ENCODE assay signal across 10 cellular contexts in genomic region chr9:114396558-114397218, GRCh38. TPM values are rescaled to one million over a fixed set of nuclear protein-coding genes. Genes with fewer than 3 reads are reported as not detected.
DNase-seq lines count a peak whose midpoint lies in the region; ATAC-seq and TF ChIP-seq lines count a peak whose summit lies in the region.
"Had no signal": no experiment of that assay in that cellular context is flagged by ENCODE, and none has a peak within 500 bp of the region (broad histone marks: within the 10 kb centered on the region; RNA-seq: fewer than 3 reads in every experiment).

No MANE protein-coding gene starts in this region.

- H3K9me3 ChIP-seq in left lung, result no peaks in the 10 kb centered on the region

- TF ChIP-seq CTCF in 22Rv1 (IDR thresholded peaks at IDR 0.05), result no peak
- no peak for TF ChIP-seq CTCF in GM06990 (IDR thresholded peaks at IDR 0.05; ENCODE audit: insufficient read depth, low read length, poor library complexity, severe bottlenecking)
- no peak for TF ChIP-seq CTCF in left lung (IDR thresholded peaks at IDR 0.05)
- TF ChIP-seq CTCF in GM13977 (IDR thresholded peaks at IDR 0.05; ENCODE audit: extremely low read depth, insufficient read depth, missing control alignments), result no peak

- H3K27me3 Mint-ChIP-seq in activated CD8-positive, alpha-beta T cell treated with anti-CD3 and anti-CD28 coated beads, Interleukin-2, amount 10 ng/mL, durations not matched to agents 7 days and 5 days (ENCODE audit: low read depth), result peaks cover 3% of the 10 kb centered on the region

- H3K4me1 ChIP-seq in left lung, result peaks cover 11 to 67% of the 10 kb centered on the region in 2 donors

- peak overlapping the region; percentile 99 for H3K4me3 Mint-ChIP-seq in activated CD8-positive, alpha-beta T cell treated with anti-CD3 and anti-CD28 coated beads, Interleukin-2, amount 10 ng/mL, durations not matched to agents 7 days and 5 days

- in situ Hi-C loops in GM13977 (cut with MboI; ENCODE audit: low pct_unique_long_range_greater_than_20kb, low sequenced_read_pairs, unreplicated experiment), result no loop called here

- H3K36me3 Mint-ChIP-seq in activated CD8-positive, alpha-beta T cell treated with anti-CD3 and anti-CD28 coated beads, Interleukin-2, amount 10 ng/mL, durations not matched to agents 7 days and 5 days (ENCODE audit: low read depth), result peaks cover 29% of the 10 kb centered on the region

- H3K36me3 ChIP-seq in GM06990 (ENCODE audit: control insufficient read depth, insufficient read depth, low read length) (peaks cover 6% of the 10 kb centered on the region), left lung (no peaks in the 10 kb centered on the region)

- intact Hi-C loops in left lung (cut with DNase I), result no loop called here

- ATAC-seq in activated CD8-positive, alpha-beta T cell treated with anti-CD3 and anti-CD28 coated beads, Interleukin-2, amount 10 ng/mL, durations not matched to agents 7 days and 5 days, result no peak
- ATAC-seq in left lung, result no peak

- no peaks in the 10 kb centered on the region for H3K9me3 Mint-ChIP-seq in activated CD8-positive, alpha-beta T cell treated with anti-CD3 and anti-CD28 coated beads, Interleukin-2, amount 10 ng/mL, durations not matched to agents 7 days and 5 days (ENCODE audit: insufficient read depth)

- H3K27me3 ChIP-seq in GM06990 (replicated peaks; ENCODE audit: control insufficient read depth, insufficient read depth, low read length) (no peaks in the 10 kb centered on the region), left lung (no peaks in the 10 kb centered on the region)

- DNase-seq in GM06990 (ENCODE audit: extremely low read depth, insufficient read length) (no peak), left lung (peak; percentile 28 to 50), NOMO-1 (lab: John Stamatoyannopoulos, UW; ENCODE audit: unreplicated experiment in 2 of 2) (no peak), GM13977 (ENCODE audit: low spot score) (no peak), medulla oblongata (ENCODE audit: extremely low spot score) (no peak)
- DNase-seq in activated CD8-positive, alpha-beta T cell treated with anti-CD3 and anti-CD28 coated beads, Interleukin-2, amount 10 ng/mL, durations not matched to agents 7 days and 5 days, result no peak
- DNase-seq in activated CD4-positive, CD25-positive, alpha-beta regulatory T cell treated with anti-CD3 and anti-CD28 coated beads, Interleukin-2, amount 50 U/mL, for 72 hours, result no peak
- DNase-seq: NCI-H2081 had no signal

- POLR2A ChIA-PET in activated CD8-positive, alpha-beta T cell treated with anti-CD3 and anti-CD28 coated beads, Interleukin-2, amount 10 ng/mL, durations not matched to agents 7 days and 5 days (lab: Charles Lee), result interaction anchor here (0.6 to 4.3 kb wide), 5 partner anchors 10 to 191 kb away, joined by 3 to 67 read pairs (median 4); partner anchors contain the start of genes AKNA and ATP6V1G1

- H3K27ac Mint-ChIP-seq in activated CD8-positive, alpha-beta T cell treated with anti-CD3 and anti-CD28 coated beads, Interleukin-2, amount 10 ng/mL, durations not matched to agents 7 days and 5 days, result no peak overlapping the region

- H3K27ac ChIP-seq in 22Rv1 (peak overlapping the region; percentile 77; the same call in 1 of the 2 replicates), left lung (peak overlapping the region; percentile 78 to 92)
- H3K27ac ChIP-seq: epithelial cell of prostate had no signal

- CTCF ChIA-PET in activated CD8-positive, alpha-beta T cell treated with anti-CD3 and anti-CD28 coated beads, Interleukin-2, amount 10 ng/mL, durations not matched to agents 7 days and 5 days (lab: Charles Lee), result interaction anchor here (1.3 to 2.8 kb wide), 6 partner anchors 9 to 256 kb away, joined by 3 to 15 read pairs (median 8); no protein-coding TSS in a partner anchor

- H3K4me1 Mint-ChIP-seq in activated CD8-positive, alpha-beta T cell treated with anti-CD3 and anti-CD28 coated beads, Interleukin-2, amount 10 ng/mL, durations not matched to agents 7 days and 5 days (ENCODE audit: low read depth), result peaks cover 62% of the 10 kb centered on the region

- H3K4me3 ChIP-seq in GM06990 (replicated peaks; ENCODE audit: low read depth, low read length) (peak overlapping the region; percentile 81), left lung (peak overlapping the region in 1 of 2 donors; percentile 75)

RNA-seq across cellular contexts. Expression of gene AKNA, which starts 8.9 kb away (rescaled TPM):
- total RNA-seq in activated CD8-positive, alpha-beta T cell treated with anti-CD3 and anti-CD28 coated beads, Interleukin-2, amount 10 ng/mL, durations not matched to agents 7 days and 5 days, result 100 to 1,000 TPM; 413 to 430 TPM
- total RNA-seq in left lung, result 10 to 100 TPM; 25.1 to 55.3 TPM

Comparison
In these comparisons a context has a peak if more than half of its experiments do, and no peak if none do; other contexts are left out.
1. DNase-seq: peak in left lung (2 of 2); none in GM06990 (single experiment), activated CD8-positive, alpha-beta T cell treated with anti-CD3 and anti-CD28 coated beads, Interleukin-2, amount 10 ng/mL, durations not matched to agents 7 days and 5 days (single experiment), NOMO-1 (0 of 2), activated CD4-positive, CD25-positive, alpha-beta regulatory T cell treated with anti-CD3 and anti-CD28 coated beads, Interleukin-2, amount 50 U/mL, for 72 hours (single experiment), GM13977 (single experiment) and medulla oblongata (single experiment).
2. RNA of gene AKNA, which starts 8.9 kb away (total RNA-seq): 413 to 430 TPM in activated CD8-positive, alpha-beta T cell treated with anti-CD3 and anti-CD28 coated beads, Interleukin-2, amount 10 ng/mL, durations not matched to agents 7 days and 5 days; 25.1 to 55.3 TPM in left lung; every median in the first group is over 4 times any median in the second.